14 cellular contexts compared by ENCODE assay signal in genomic region chr5:98570661-98571181, GRCh38.
DNase-seq lines count a peak whose midpoint lies in the region; TF ChIP-seq lines count a peak whose summit lies in the region.
"Had no signal": no experiment of that assay in that cellular context is flagged by ENCODE, and none has a peak within 500 bp of the region (broad histone marks: within the 10 kb centered on the region; RNA-seq: fewer than 3 reads in every experiment).

No MANE protein-coding gene starts in this region.

- TF ChIP-seq CTCF in astrocyte of the spinal cord (IDR thresholded peaks at IDR 0.05; ENCODE audit: low read depth, low read length), result no peak

- no peaks in the 10 kb centered on the region for H3K9me3 Mint-ChIP-seq in activated naive CD4-positive, alpha-beta T cell treated with anti-CD3 and anti-CD28 coated beads for 36 hours
- H3K9me3 Mint-ChIP-seq: activated CD8-positive, alpha-beta T cell treated with anti-CD3 and anti-CD28 coated beads for 36 hours had no signal

- H3K4me3 ChIP-seq in astrocyte of the spinal cord (ENCODE audit: low read depth, low read length), result no peak overlapping the region
- H3K4me3 ChIP-seq: skin epidermis had no signal

- in situ Hi-C loops in astrocyte of the spinal cord (cut with HindIII; ENCODE audit: low sequenced_read_pairs), result no loop called here

- H3K27me3 Mint-ChIP-seq in activated naive CD4-positive, alpha-beta T cell treated with anti-CD3 and anti-CD28 coated beads for 36 hours (ENCODE audit: low read depth), result no peaks in the 10 kb centered on the region
- H3K27me3 Mint-ChIP-seq: activated CD8-positive, alpha-beta T cell treated with anti-CD3 and anti-CD28 coated beads for 36 hours had no signal

- CTCF ChIA-PET in activated naive CD4-positive, alpha-beta T cell treated with anti-CD3 and anti-CD28 coated beads for 36 hours (lab: Charles Lee), result no interaction called here

- H3K4me3 Mint-ChIP-seq in activated naive CD4-positive, alpha-beta T cell treated with anti-CD3 and anti-CD28 coated beads for 36 hours, result no peak overlapping the region
- H3K4me3 Mint-ChIP-seq: activated CD8-positive, alpha-beta T cell treated with anti-CD3 and anti-CD28 coated beads for 36 hours; CD8-positive, alpha-beta T cell; stimulated activated naive CD8-positive, alpha-beta T cell treated with anti-CD3 and anti-CD28 coated beads, Interleukin-15, amount 100 ng/mL, for 72 hours had no signal

- DNase-seq in HT1080 (ENCODE audit: low read depth) (peak; percentile 32), astrocyte of the spinal cord (ENCODE audit: low read depth, low spot score) (peak; percentile 88), iris pigment epithelial cell (ENCODE audit: low read depth) (peak; percentile 53), smooth muscle cell of the brain vasculature (ENCODE audit: low read depth, low spot score) (peak; percentile 72), NCI-H510A treated with DMSO at 0.1 percent for 48 hours (lab: John Stamatoyannopoulos, UW) (no peak), RPMI8226 (no peak)
- DNase-seq in activated naive CD4-positive, alpha-beta T cell treated with anti-CD3 and anti-CD28 coated beads for 36 hours, result no peak
- DNase-seq: activated CD8-positive, alpha-beta T cell treated with anti-CD3 and anti-CD28 coated beads for 36 hours; activated effector memory CD4-positive, alpha-beta T cell treated with Interleukin-2 at 50 U/mL for 16 hours; CD8-positive, alpha-beta T cell; NCI-H2081; SIG-M5; stimulated activated naive CD8-positive, alpha-beta T cell treated with anti-CD3 and anti-CD28 coated beads, Interleukin-15, amount 100 ng/mL, for 72 hours had no signal

- no peaks in the 10 kb centered on the region for H3K36me3 Mint-ChIP-seq in activated naive CD4-positive, alpha-beta T cell treated with anti-CD3 and anti-CD28 coated beads for 36 hours (ENCODE audit: low read depth)
- H3K36me3 Mint-ChIP-seq: CD8-positive, alpha-beta T cell had no signal

- no peak overlapping the region for H3K27ac Mint-ChIP-seq in activated naive CD4-positive, alpha-beta T cell treated with anti-CD3 and anti-CD28 coated beads for 36 hours
- H3K27ac Mint-ChIP-seq: activated CD8-positive, alpha-beta T cell treated with anti-CD3 and anti-CD28 coated beads for 36 hours; CD8-positive, alpha-beta T cell; stimulated activated naive CD8-positive, alpha-beta T cell treated with anti-CD3 and anti-CD28 coated beads, Interleukin-15, amount 100 ng/mL, for 72 hours had no signal

- no peaks in the 10 kb centered on the region for H3K4me1 Mint-ChIP-seq in activated naive CD4-positive, alpha-beta T cell treated with anti-CD3 and anti-CD28 coated beads for 36 hours (ENCODE audit: low read depth)
- H3K4me1 Mint-ChIP-seq: stimulated activated naive CD8-positive, alpha-beta T cell treated with anti-CD3 and anti-CD28 coated beads, Interleukin-15, amount 100 ng/mL, for 72 hours had no signal

- intact Hi-C loops in activated naive CD4-positive, alpha-beta T cell treated with anti-CD3 and anti-CD28 coated beads for 36 hours (cut with micrococcal nuclease), result no loop called here

Comparison
In these comparisons a context has a peak if more than half of its experiments do, and no peak if none do; other contexts are left out.
1. DNase-seq: peak in HT1080 (single experiment), astrocyte of the spinal cord (single experiment), iris pigment epithelial cell (single experiment) and smooth muscle cell of the brain vasculature (single experiment); none in NCI-H510A treated with DMSO at 0.1 percent for 48 hours (single experiment), activated naive CD4-positive, alpha-beta T cell treated with anti-CD3 and anti-CD28 coated beads for 36 hours (single experiment) and RPMI8226 (single experiment).